7 cellular contexts compared by ENCODE assay signal in genomic region chr2:74262681-74263080, GRCh38.
"Had no signal": no experiment of that assay in that cellular context is flagged by ENCODE, and none has a peak within 500 bp of the region (broad histone marks: within the 10 kb centered on the region; RNA-seq: fewer than 3 reads in every experiment).

No MANE protein-coding gene starts in this region.

- H3K27ac ChIP-seq: HL-60, KMS-11 had no signal

- H3K4me2 ChIP-seq: KMS-11 had no signal

- FAIRE-seq: HepG2, HTR-8/SVneo had no signal

- H3K9ac ChIP-seq: KMS-11 had no signal

- DNase-seq: IMR-90, KBM-7, KG1 had no signal
